ENCODE assay signal across 14 cellular contexts in genomic region chr14:37035401-37035800, GRCh38.
"Had no signal": no experiment of that assay in that cellular context is flagged by ENCODE, and none has a peak within 500 bp of the region (broad histone marks: within the 10 kb centered on the region; RNA-seq: fewer than 3 reads in every experiment).

No MANE protein-coding gene starts in this region.

- ATAC-seq: activated naive CD4-positive, alpha-beta T cell treated with anti-CD3 and anti-CD28 coated beads, Interleukin-2, amount 50 U/mL, for 72 hours; left ventricle myocardium superior; WTC11 had no signal

- H3K79me2 ChIP-seq: hepatocyte had no signal

- H3K27ac ChIP-seq: cardiac muscle cell, colonic mucosa, hepatocyte, stomach, thyroid gland had no signal

- H3K4me1 ChIP-seq: colonic mucosa had no signal

- H3K27ac Mint-ChIP-seq: activated CD4-positive, alpha-beta T cell treated with anti-CD3 and anti-CD28 coated beads, Interleukin-2, amount 10 ng/mL, durations not matched to agents 7 days and 5 days; activated naive CD4-positive, alpha-beta T cell treated with anti-CD3 and anti-CD28 coated beads, Interleukin-2, amount 50 U/mL, for 72 hours; WTC11 had no signal

- H3K4me2 ChIP-seq: hepatocyte had no signal

- H2AFZ ChIP-seq: hepatocyte had no signal

- H3K4me3 ChIP-seq: cardiac muscle cell, colonic mucosa, hepatocyte, stomach, thyroid gland had no signal

- H3K27me3 Mint-ChIP-seq: activated CD4-positive, alpha-beta T cell treated with anti-CD3 and anti-CD28 coated beads, Interleukin-2, amount 10 ng/mL, durations not matched to agents 7 days and 5 days had no signal

- H3K9me3 Mint-ChIP-seq: activated CD4-positive, alpha-beta T cell treated with anti-CD3 and anti-CD28 coated beads, Interleukin-2, amount 10 ng/mL, durations not matched to agents 7 days and 5 days; WTC11 had no signal

- FAIRE-seq: small intestine had no signal

- H3K36me3 ChIP-seq: cardiac muscle cell, colonic mucosa, stomach, thyroid gland had no signal

- DNase-seq: activated CD4-positive, alpha-beta T cell treated with anti-CD3 and anti-CD28 coated beads, Interleukin-2, amount 10 ng/mL, durations not matched to agents 7 days and 5 days; activated effector memory CD4-positive, alpha-beta T cell treated with anti-CD3 and anti-CD28 coated beads, Interleukin-2, amount 50 U/mL, for 16 hours; activated T-cell treated with anti-CD3 and anti-CD28 coated beads, Interleukin-2, amount 50 U/mL, for 1 hour; colonic mucosa; effector CD8-positive, alpha-beta T cell; left ventricle myocardium superior; posterior cingulate gyrus; small intestine; stomach; thyroid gland had no signal

- H3K36me3 Mint-ChIP-seq: activated naive CD4-positive, alpha-beta T cell treated with anti-CD3 and anti-CD28 coated beads, Interleukin-2, amount 50 U/mL, for 72 hours; WTC11 had no signal

- H3K4me3 Mint-ChIP-seq: activated CD4-positive, alpha-beta T cell treated with anti-CD3 and anti-CD28 coated beads, Interleukin-2, amount 10 ng/mL, durations not matched to agents 7 days and 5 days; WTC11 had no signal

- H3K9me3 ChIP-seq: colonic mucosa, stomach, thyroid gland had no signal

- H3K4me1 Mint-ChIP-seq: activated CD4-positive, alpha-beta T cell treated with anti-CD3 and anti-CD28 coated beads, Interleukin-2, amount 10 ng/mL, durations not matched to agents 7 days and 5 days had no signal

- H3K27me3 ChIP-seq: cardiac muscle cell, colonic mucosa, hepatocyte, stomach, thyroid gland had no signal
